8 cellular contexts compared by ENCODE assay signal in genomic region chr10:79443338-79444242, GRCh38. TPM values are rescaled to one million over a fixed set of nuclear protein-coding genes. Genes with fewer than 3 reads are reported as not detected.
DNase-seq lines count a peak whose midpoint lies in the region; ATAC-seq and TF ChIP-seq lines count a peak whose summit lies in the region.

No MANE protein-coding gene starts in this region.

- H3K9me3 ChIP-seq in ascending aorta (no peaks in the 10 kb centered on the region), lower lobe of right lung (no peaks in the 10 kb centered on the region), thyroid gland (no peaks in the 10 kb centered on the region), aorta (ENCODE audit: control insufficient read depth, low read length) (no peaks in the 10 kb centered on the region)

- H3K4me3 ChIP-seq in ascending aorta, result peak overlapping the region; percentile 93 to 95
- peak overlapping the region; percentile 96 for H3K4me3 ChIP-seq in lower lobe of right lung
- H3K4me3 ChIP-seq in thyroid gland (replicated peaks in 1 of 3), result peak overlapping the region in 1 of 3 donors; percentile 76
- H3K4me3 ChIP-seq in aorta (ENCODE audit: low read length in 2 of 2), result peak overlapping the region in 1 of 2 donors; percentile 90

- WGBS in thyroid gland, 2 donors, result 18 to 28% methylated on average over 11 of the region's 11 CpGs
- 25 to 26% methylated on average over 11 of the region's 11 CpGs for WGBS in aorta, 2 donors

- peaks cover 10 to 45% of the 10 kb centered on the region in 2 donors for H3K4me1 ChIP-seq in ascending aorta
- H3K4me1 ChIP-seq in lower lobe of right lung, result peaks cover 35% of the 10 kb centered on the region
- peaks cover 34 to 67% of the 10 kb centered on the region in 2 donors for H3K4me1 ChIP-seq in thyroid gland
- no peaks in the 10 kb centered on the region for H3K4me1 ChIP-seq in aorta (ENCODE audit: control insufficient read depth in 1 of 2, insufficient read depth in 2 of 2, low read length in 2 of 2)

- H3K27me3 Mint-ChIP-seq in activated T-cell treated with anti-CD3 and anti-CD28 coated beads, Interleukin-2, amount 50 U/mL, for 72 hours (ENCODE audit: low read depth), result peaks cover 26% of the 10 kb centered on the region

- H3K9me3 Mint-ChIP-seq in activated T-cell treated with anti-CD3 and anti-CD28 coated beads, Interleukin-2, amount 50 U/mL, for 72 hours, result no peaks in the 10 kb centered on the region

- intact Hi-C loops in ascending aorta (cut with DNase I), result loop anchor here (2.0 to 10.0 kb wide), 3 partner anchors 21 to 471 kb away; no protein-coding TSS in a partner anchor
- intact Hi-C loops in lower lobe of right lung (cut with DNase I), result no loop called here
- intact Hi-C loops in thyroid gland (cut with DNase I), result no loop called here
- intact Hi-C loops in aorta (cut with DNase I), result loop anchor here in 1 of 2 donors (5.0 kb wide), 1 partner anchor 41 kb away; no protein-coding TSS in a partner anchor

- no peak overlapping the region for H3K27ac Mint-ChIP-seq in activated T-cell treated with anti-CD3 and anti-CD28 coated beads, Interleukin-2, amount 50 U/mL, for 72 hours

- DNase-seq in activated T-cell treated with anti-CD3 and anti-CD28 coated beads, Interleukin-2, amount 50 U/mL, for 72 hours, result no peak
- DNase-seq in activated T-cell treated with anti-CD3 and anti-CD28 coated beads, Interleukin-2, amount 50 U/mL, for 1 hour, result no peak
- DNase-seq in ascending aorta (ENCODE audit: low spot score in 2 of 2), result no peak
- DNase-seq in lower lobe of right lung, result no peak
- peak; percentile 61 to 67 for DNase-seq in thyroid gland
- DNase-seq in aorta, result no peak

- H3K4me3 Mint-ChIP-seq in activated T-cell treated with anti-CD3 and anti-CD28 coated beads, Interleukin-2, amount 50 U/mL, for 72 hours, result peak overlapping the region; percentile 83 to 87

- H3K36me3 Mint-ChIP-seq in activated T-cell treated with anti-CD3 and anti-CD28 coated beads, Interleukin-2, amount 50 U/mL, for 72 hours (ENCODE audit: insufficient read depth in 2 of 2), result no peaks in the 10 kb centered on the region

- no peak for TF ChIP-seq CTCF in ascending aorta (IDR thresholded peaks at IDR 0.05)
- no peak for TF ChIP-seq CTCF in lower lobe of right lung (IDR thresholded peaks at IDR 0.05)
- TF ChIP-seq CTCF in thyroid gland (IDR thresholded peaks at IDR 0.05), result no peak

- peak overlapping the region; percentile 94 to 99 for H3K27ac ChIP-seq in ascending aorta
- peak overlapping the region; percentile 92 for H3K27ac ChIP-seq in lower lobe of right lung
- peak overlapping the region; percentile 22 to 94 (median 73) for H3K27ac ChIP-seq in thyroid gland
- H3K27ac ChIP-seq in aorta (ENCODE audit: low read depth in 1 of 2, low read length in 2 of 2), result no peak overlapping the region

- peaks cover 28% of the 10 kb centered on the region for H3K4me1 Mint-ChIP-seq in activated T-cell treated with anti-CD3 and anti-CD28 coated beads, Interleukin-2, amount 50 U/mL, for 72 hours (ENCODE audit: low read depth)

- H3K36me3 ChIP-seq in ascending aorta (no peaks in the 10 kb centered on the region), lower lobe of right lung (no peaks in the 10 kb centered on the region), thyroid gland (no peaks in the 10 kb centered on the region), aorta (ENCODE audit: control insufficient read depth in 1 of 2, insufficient read depth in 2 of 2, low read length in 1 of 2) (no peaks in the 10 kb centered on the region)

- H3K27me3 ChIP-seq in ascending aorta (no peaks in the 10 kb centered on the region), lower lobe of right lung (ENCODE audit: low read depth) (no peaks in the 10 kb centered on the region), thyroid gland (no peaks in the 10 kb centered on the region), aorta (ENCODE audit: control insufficient read depth in 1 of 2, insufficient read depth in 2 of 2, low read length in 1 of 2) (no peaks in the 10 kb centered on the region)

- ATAC-seq in activated T-cell treated with anti-CD3 and anti-CD28 coated beads, Interleukin-2, amount 50 U/mL, for 72 hours (replicated peaks in 1 of 2), result no peak
- ATAC-seq in lower lobe of right lung (no peak), aorta (ENCODE audit: low FRiP score) (no peak), GM21526 (IDR thresholded peaks at IDR 0.05; ENCODE audit: low FRiP score, unreplicated experiment) (no peak), HG02884 (IDR thresholded peaks at IDR 0.05; ENCODE audit: unreplicated experiment) (no peak)

- no peak for TF ChIP-seq POLR2A in thyroid gland (IDR thresholded peaks at IDR 0.05)

RNA-seq across cellular contexts. Expression of gene ZCCHC24, which starts 1.8 kb away (rescaled TPM):
- total RNA-seq in activated T-cell treated with anti-CD3 and anti-CD28 coated beads, Interleukin-2, amount 50 U/mL, for 72 hours, result 1 to 10 TPM; 1.1 to 1.7 TPM
- total RNA-seq in ascending aorta, result 180 TPM
- total RNA-seq in lower lobe of right lung, result 34.7 TPM
- 10 to 100 TPM; 25.4 to 48.8 (median 33.3) TPM for total RNA-seq in thyroid gland
- total RNA-seq in aorta, result 10 to 100 TPM; 79.3 to 99.6 TPM
- 10 to 100 TPM; 42.2 to 60.4 TPM for polyA plus RNA-seq in aorta

Comparison
In these comparisons a context has a peak if more than half of its experiments do, and no peak if none do; other contexts are left out.
1. DNase-seq: peak in thyroid gland (2 of 2); none in activated T-cell treated with anti-CD3 and anti-CD28 coated beads, Interleukin-2, amount 50 U/mL, for 72 hours (0 of 2), activated T-cell treated with anti-CD3 and anti-CD28 coated beads, Interleukin-2, amount 50 U/mL, for 1 hour (single experiment), ascending aorta (0 of 2), lower lobe of right lung (single experiment) and aorta (0 of 2).
2. H3K27ac ChIP-seq: peak in ascending aorta (2 of 2), lower lobe of right lung (single experiment) and thyroid gland (3 of 3); none in aorta (0 of 2).
3. RNA of gene ZCCHC24, which starts 1.8 kb away (total RNA-seq): 180 TPM in ascending aorta (single experiment), 79.3 to 99.6 TPM in aorta, 25.4 to 48.8 TPM in thyroid gland and 34.7 TPM in lower lobe of right lung (single experiment); 1.1 to 1.7 TPM in activated T-cell treated with anti-CD3 and anti-CD28 coated beads, Interleukin-2, amount 50 U/mL, for 72 hours; every median in the first group is over 4 times any median in the second.